15 cellular contexts compared by ENCODE assay signal in the genomic region with DNA sequence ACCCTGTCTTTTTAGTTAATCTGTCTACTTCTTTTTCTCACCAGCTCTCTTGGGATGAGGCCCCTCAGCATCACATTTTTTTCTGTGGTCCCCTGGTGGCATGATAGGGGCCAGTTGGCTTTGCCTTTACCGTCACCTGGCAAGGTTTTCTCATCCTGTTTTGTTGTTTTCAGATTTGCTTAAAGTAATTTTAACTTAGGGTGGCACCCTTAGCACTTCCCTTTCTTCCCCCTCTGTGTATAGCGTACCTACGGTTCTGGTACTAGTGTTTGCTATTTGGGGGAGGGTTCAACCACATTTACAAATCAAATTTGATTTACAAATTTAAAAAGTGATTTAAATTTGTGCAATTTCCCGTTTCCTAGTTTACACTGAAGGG. TPM values are rescaled to one million over a fixed set of nuclear protein-coding genes. Genes with fewer than 3 reads are reported as not detected.
DNase-seq lines count a peak whose midpoint lies in the region; ATAC-seq lines count a peak whose summit lies in the region.
"Had no signal": no experiment of that assay in that cellular context is flagged by ENCODE, and none has a peak within 500 bp of the region (broad histone marks: within the 10 kb centered on the region; RNA-seq: fewer than 3 reads in every experiment).

No MANE protein-coding gene starts in this region.

- ATAC-seq in GM19467 (IDR thresholded peaks at IDR 0.05; ENCODE audit: unreplicated experiment): peak; percentile 56
- ATAC-seq in HG03432 (IDR thresholded peaks at IDR 0.05; ENCODE audit: unreplicated experiment): peak; percentile 39
- peak; percentile 84 to 87 for ATAC-seq in naive B cell (ENCODE audit: low read depth in 2 of 2)
- no peak for ATAC-seq in HG02870 (IDR thresholded peaks at IDR 0.05; ENCODE audit: unreplicated experiment)
- ATAC-seq: foreskin keratinocyte, SK-N-SH treated with all-trans-retinoic acid at 6 μM for 48 hours had no signal

- no peak overlapping the region for H3K4me3 Mint-ChIP-seq in activated CD4-positive, alpha-beta T cell treated with anti-CD3 and anti-CD28 coated beads, Interleukin-2, amount 10 ng/mL, durations not matched to agents 7 days and 5 days
- peak overlapping the region; percentile 1 to 83 (median 66) for H3K4me3 Mint-ChIP-seq in naive B cell
- H3K4me3 Mint-ChIP-seq: brain had no signal

- H3K27me3 Mint-ChIP-seq in activated CD4-positive, alpha-beta T cell treated with anti-CD3 and anti-CD28 coated beads, Interleukin-2, amount 10 ng/mL, durations not matched to agents 7 days and 5 days: no peaks in the 10 kb centered on the region
- no peaks in the 10 kb centered on the region for H3K27me3 Mint-ChIP-seq in naive B cell
- H3K27me3 Mint-ChIP-seq: brain had no signal

- POLR2A ChIA-PET in activated CD4-positive, alpha-beta T cell treated with anti-CD3 and anti-CD28 coated beads, Interleukin-2, amount 10 ng/mL, durations not matched to agents 7 days and 5 days (lab: Charles Lee): no interaction called here

- no peak for DNase-seq in activated CD4-positive, alpha-beta T cell treated with anti-CD3 and anti-CD28 coated beads, Interleukin-2, amount 10 ng/mL, durations not matched to agents 7 days and 5 days
- DNase-seq in activated CD4-positive, alpha-beta T cell treated with anti-CD3 and anti-CD28 coated beads for 48 hours: no peak
- DNase-seq in naive B cell: peak; percentile 9
- DNase-seq in stimulated activated CD4-positive, alpha-beta T cell treated with anti-CD3 and anti-CD28 coated beads, Interleukin-2, amount 100 ng/mL, for 24 hours: no peak
- no peak for DNase-seq in cerebellar cortex (ENCODE audit: low spot score)
- DNase-seq: activated CD4-positive, CD25-positive, alpha-beta regulatory T cell; effector CD8-positive, alpha-beta T cell; foreskin keratinocyte; NCI-H2029 treated with DMSO at 0.1 percent for 48 hours; transverse colon had no signal

- CTCF ChIA-PET in activated CD4-positive, alpha-beta T cell treated with anti-CD3 and anti-CD28 coated beads, Interleukin-2, amount 10 ng/mL, durations not matched to agents 7 days and 5 days (lab: Charles Lee): interaction anchor here (0.6 kb wide), 1 partner anchor 423 kb away, joined by 3 read pairs; no protein-coding TSS in a partner anchor

- H3K27ac Mint-ChIP-seq in activated CD4-positive, alpha-beta T cell treated with anti-CD3 and anti-CD28 coated beads, Interleukin-2, amount 10 ng/mL, durations not matched to agents 7 days and 5 days: peak overlapping the region; percentile 86
- H3K27ac Mint-ChIP-seq in naive B cell: peak overlapping the region; percentile 53 to 97 (median 90)

- H3K4me1 Mint-ChIP-seq in activated CD4-positive, alpha-beta T cell treated with anti-CD3 and anti-CD28 coated beads, Interleukin-2, amount 10 ng/mL, durations not matched to agents 7 days and 5 days: peaks cover 19% of the 10 kb centered on the region
- H3K4me1 Mint-ChIP-seq in naive B cell: peaks cover 33 to 43% (median 37%) of the 10 kb centered on the region in 3 donors
- H3K4me1 Mint-ChIP-seq: brain had no signal

- H3K9me3 Mint-ChIP-seq in activated CD4-positive, alpha-beta T cell treated with anti-CD3 and anti-CD28 coated beads, Interleukin-2, amount 10 ng/mL, durations not matched to agents 7 days and 5 days: no peaks in the 10 kb centered on the region
- H3K9me3 Mint-ChIP-seq in naive B cell: peaks cover 0 to 2% (median 0%) of the 10 kb centered on the region in 7 donors
- H3K9me3 Mint-ChIP-seq: brain had no signal

- H3K36me3 Mint-ChIP-seq in activated CD4-positive, alpha-beta T cell treated with anti-CD3 and anti-CD28 coated beads, Interleukin-2, amount 10 ng/mL, durations not matched to agents 7 days and 5 days (ENCODE audit: low read depth): peaks cover 49% of the 10 kb centered on the region
- H3K36me3 Mint-ChIP-seq in naive B cell: peaks cover 16 to 21% of the 10 kb centered on the region in 2 donors

RNA-seq across cellular contexts. Expression of a gene that starts 35.7 kb away (rescaled TPM):
- total RNA-seq in activated CD4-positive, alpha-beta T cell treated with anti-CD3 and anti-CD28 coated beads, Interleukin-2, amount 10 ng/mL, durations not matched to agents 7 days and 5 days: 100 to 1,000 TPM; 164 to 193 TPM
- 10 to 100 TPM; 48.1 to 97.8 (median 91.0) TPM for polyA plus RNA-seq in naive B cell (ENCODE audit: low read depth in 6 of 6)
